In the genomic region with DNA sequence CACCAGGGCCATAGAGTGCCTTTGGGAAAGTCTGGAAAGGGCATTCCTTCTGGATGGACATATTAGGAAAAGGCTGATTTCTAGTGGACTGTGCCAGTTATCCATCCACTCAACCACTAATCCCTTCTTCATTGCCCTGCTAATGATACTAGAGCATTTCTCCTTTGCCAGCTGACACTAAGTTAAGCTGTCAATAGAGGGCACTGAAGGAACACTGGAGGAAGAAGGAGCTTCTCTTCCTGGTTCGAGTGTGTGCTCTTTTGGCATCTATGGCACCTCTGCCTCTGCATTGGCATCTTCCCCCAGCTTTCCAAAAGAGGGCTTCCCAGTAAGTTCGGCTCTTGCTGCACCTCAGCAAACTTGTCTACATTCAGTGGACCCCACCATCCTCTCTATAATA, we compare ENCODE assay signal across 8 cellular contexts.
A peak's percentile ranks its signal among the peaks of the same experiment; 100 is the strongest.
DNase-seq lines count a peak whose midpoint lies in the region; ATAC-seq, FAIRE-seq and TF ChIP-seq lines count a peak whose summit lies in the region.

No MANE protein-coding gene starts in this region.

- H3K4me3 ChIP-seq in OCI-LY7 (ENCODE audit: low read depth, low read length, poor library complexity, severe bottlenecking), result no peak overlapping the region

- H4K20me1 ChIP-seq in OCI-LY7 (ENCODE audit: insufficient read depth, low read length), result no peaks in the 10 kb centered on the region

- no TSS peak for BruUV-seq in OCI-LY7 (replicated peaks; lab: Mats Ljungman, UMichigan)

- peak; percentile 74 for ATAC-seq in GM21367 (IDR thresholded peaks at IDR 0.05; ENCODE audit: unreplicated experiment)
- no peak for ATAC-seq in HG03097 (IDR thresholded peaks at IDR 0.05; ENCODE audit: low FRiP score, unreplicated experiment)

- H3K4me1 ChIP-seq in OCI-LY7 (ENCODE audit: insufficient read depth, low read length, poor library complexity, severe bottlenecking), result no peaks in the 10 kb centered on the region

- intact Hi-C loops in OCI-LY7 (cut with micrococcal nuclease; ENCODE audit: unreplicated experiment), result loop anchor here (2.0 kb wide), 1 partner anchor 284 kb away; no protein-coding TSS in a partner anchor

- no peaks in the 10 kb centered on the region for H3K79me2 ChIP-seq in OCI-LY7 (ENCODE audit: insufficient read depth, low read depth, low read length)

- H3K27ac ChIP-seq in OCI-LY7 (ENCODE audit: low read depth, low read length, poor library complexity, severe bottlenecking), result no peak overlapping the region

- DNase-seq in ELF-1 (ENCODE audit: low read depth, low spot score) (peak; percentile 26), HTR-8/SVneo (ENCODE audit: insufficient read length, low spot score) (peak; percentile 2), OCI-LY7 (ENCODE audit: low spot score) (peak; percentile 55), foreskin melanocyte (peak; percentile 41), frontal cortex (ENCODE audit: low spot score in 2 of 2) (no peak)
- no peak for DNase-seq in stimulated activated CD4-positive, alpha-beta T cell treated with anti-CD3 and anti-CD28 coated beads, Interleukin-15, amount 100 ng/mL, for 24 hours

- no peaks in the 10 kb centered on the region for H3K9me2 ChIP-seq in OCI-LY7 (ENCODE audit: insufficient read depth, low read length)

- no peaks in the 10 kb centered on the region for H3K36me3 ChIP-seq in OCI-LY7 (ENCODE audit: insufficient read depth, low read length)

- peak; percentile 71 for TF ChIP-seq CTCF in OCI-LY7 (conservative IDR thresholded peaks at IDR 0.05; ENCODE audit: low read length)

- no peaks in the 10 kb centered on the region for H3K9me3 ChIP-seq in OCI-LY7 (ENCODE audit: low read length)

- CTCF ChIA-PET in OCI-LY7 (lab: Charles Lee; ENCODE audit: unreplicated experiment), result no interaction called here

- FAIRE-seq in HTR-8/SVneo (lab: Jason Lieb, UNC) (no peak), frontal cortex (lab: Jason Lieb, UNC) (no peak)

- H2AFZ ChIP-seq in OCI-LY7 (ENCODE audit: low read length), result peak overlapping the region; percentile 67

- POLR2A ChIA-PET in OCI-LY7 (lab: Charles Lee), result interaction anchor here (0.9 kb wide), 1 partner anchor 26 kb away, joined by 3 read pairs; no protein-coding TSS in a partner anchor

- no peak overlapping the region for H3K4me2 ChIP-seq in OCI-LY7 (ENCODE audit: low read length)

Comparison
In these comparisons a context has a peak if more than half of its experiments do, and no peak if none do; other contexts are left out.
1. DNase-seq: peak in ELF-1 (single experiment), HTR-8/SVneo (single experiment), OCI-LY7 (single experiment) and foreskin melanocyte (single experiment); none in frontal cortex (0 of 2) and stimulated activated CD4-positive, alpha-beta T cell treated with anti-CD3 and anti-CD28 coated beads, Interleukin-15, amount 100 ng/mL, for 24 hours (single experiment).